ENCODE assay signal across 8 cellular contexts in the genomic region with DNA sequence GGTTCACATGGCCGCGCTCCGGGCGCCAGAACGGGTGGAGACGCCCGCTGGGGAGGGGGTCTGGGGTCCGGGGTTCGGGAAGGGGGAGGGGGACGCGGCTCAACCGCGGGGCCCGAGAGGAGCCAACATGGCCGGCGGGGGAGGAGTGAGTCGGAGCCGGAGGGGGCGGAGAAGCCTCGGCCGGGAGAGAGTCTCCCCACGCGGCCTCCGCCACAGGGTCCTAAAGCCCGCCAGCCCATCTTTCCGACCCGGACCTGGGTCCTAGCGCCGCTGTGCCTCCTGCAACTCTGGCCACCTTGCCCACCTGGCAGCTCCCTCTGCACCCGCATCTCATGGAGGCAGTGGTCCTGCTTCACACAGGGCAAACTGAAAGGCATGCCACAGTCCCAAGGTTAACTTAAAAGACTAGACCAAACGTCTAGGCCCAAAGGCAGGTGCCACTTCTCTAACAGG. TPM values are rescaled to one million over a fixed set of nuclear protein-coding genes. Genes with fewer than 3 reads are reported as not detected.
A peak's percentile ranks its signal among the peaks of the same experiment; 100 is the strongest.
DNase-seq lines count a peak whose midpoint lies in the region; ATAC-seq and TF ChIP-seq lines count a peak whose summit lies in the region.

BAZ2A (minus strand) TSS at position 147 of the 453 bp plus-strand sequence. CDS start 12,796 bp downstream, outside the sequence.

- peak within 1 kb of the TSS; percentile 88 for H3K9ac ChIP-seq in DND-41 (ENCODE audit: low read depth, low read length)
- H3K9ac ChIP-seq in fibroblast of lung (ENCODE audit: insufficient read depth, low read length), result peak within 1 kb of the TSS; percentile 67

- H3K27ac ChIP-seq in DND-41 (ENCODE audit: low read length) (peak within 1 kb of the TSS; percentile 91), GM23338 (ENCODE audit: low read depth) (peak within 1 kb of the TSS; percentile 90), fibroblast of lung (ENCODE audit: insufficient read depth, low read length) (peak within 1 kb of the TSS; percentile 92)

- H3K4me2 ChIP-seq in DND-41 (ENCODE audit: insufficient read depth, low read length), result peak within 1 kb of the TSS; percentile 95
- H3K4me2 ChIP-seq in GM23338, result peak within 1 kb of the TSS; percentile 88
- peak within 1 kb of the TSS; percentile 99 for H3K4me2 ChIP-seq in fibroblast of lung (ENCODE audit: extremely low read depth, insufficient read depth, low read length)

- peak; percentile 87 for ATAC-seq in DND-41 (ENCODE audit: insufficient read depth, low read depth)
- ATAC-seq in GM23338, result peak; percentile 53
- peak; percentile 66 for ATAC-seq in activated T-helper 17 cell treated with anti-CD3 and anti-CD28 coated beads, Interleukin-2, amount 50 U/mL, for 72 hours (replicated peaks)
- ATAC-seq in naive B cell (ENCODE audit: low read depth in 2 of 2), result peak; percentile 64 to 72
- ATAC-seq in stimulated activated effector memory CD8-positive, alpha-beta T cell treated with anti-CD3 and anti-CD28 coated beads, Interleukin-12 subunit alpha, Interleukin-12 subunit beta, amount 100 ng/mL, for 72 hours, result peak; percentile 85

- peaks cover 56% of the 10 kb centered on the region for H3K4me1 ChIP-seq in DND-41 (ENCODE audit: insufficient read depth, low read length)
- peaks cover 48% of the 10 kb centered on the region for H3K4me1 ChIP-seq in GM23338 (ENCODE audit: insufficient read depth)
- peaks cover 25% of the 10 kb centered on the region for H3K4me1 ChIP-seq in fibroblast of lung (ENCODE audit: control insufficient read depth, extremely low read depth, insufficient read depth, low read length)

- no peaks in the 10 kb centered on the region for H3K9me3 ChIP-seq in DND-41 (ENCODE audit: insufficient read depth, low read length, severe bottlenecking)
- no peaks in the 10 kb centered on the region for H3K9me3 ChIP-seq in fibroblast of lung (ENCODE audit: control insufficient read depth, insufficient read depth, low read depth, low read length)

- H3K79me2 ChIP-seq in DND-41 (ENCODE audit: insufficient read depth, low read length) (peaks cover 84% of the 10 kb centered on the region), GM23338 (replicated peaks; ENCODE audit: insufficient read depth) (peaks cover 55% of the 10 kb centered on the region), fibroblast of lung (ENCODE audit: control insufficient read depth, insufficient read depth, low read length) (peaks cover 88% of the 10 kb centered on the region)

- H3K4me3 ChIP-seq in DND-41 (ENCODE audit: low read depth in 1 of 2, low read length in 2 of 2), result peak within 1 kb of the TSS; percentile 96 to 100
- H3K4me3 ChIP-seq in GM23338, result peak within 1 kb of the TSS; percentile 97
- H3K4me3 ChIP-seq in LNCaP clone FGC (ENCODE audit: low read depth, low read length), result peak within 1 kb of the TSS; percentile 99
- H3K4me3 ChIP-seq in fibroblast of lung (replicated peaks in 1 of 4; ENCODE audit: control extremely low read depth in 1 of 4, insufficient read depth in 1 of 4, low read depth in 3 of 4, low read length in 4 of 4), result peak within 1 kb of the TSS; percentile 86 to 97 (median 94)

- no peaks in the 10 kb centered on the region; the same call in 2 of the 3 replicates for H3K9me3 Mint-ChIP-seq in GM23338
- no peaks in the 10 kb centered on the region for H3K9me3 Mint-ChIP-seq in activated T-helper 17 cell treated with anti-CD3 and anti-CD28 coated beads, Interleukin-2, amount 50 U/mL, for 72 hours
- no peaks in the 10 kb centered on the region for H3K9me3 Mint-ChIP-seq in naive B cell
- no peaks in the 10 kb centered on the region for H3K9me3 Mint-ChIP-seq in stimulated activated effector memory CD8-positive, alpha-beta T cell treated with anti-CD3 and anti-CD28 coated beads, Interleukin-12 subunit alpha, Interleukin-12 subunit beta, amount 100 ng/mL, for 72 hours

- H3K27ac Mint-ChIP-seq in GM23338, result peak within 1 kb of the TSS; percentile 74
- H3K27ac Mint-ChIP-seq in activated T-helper 17 cell treated with anti-CD3 and anti-CD28 coated beads, Interleukin-2, amount 50 U/mL, for 72 hours, result peak within 1 kb of the TSS; percentile 77
- H3K27ac Mint-ChIP-seq in naive B cell, result peak within 1 kb of the TSS; percentile 86 to 98 (median 96)
- H3K27ac Mint-ChIP-seq in stimulated activated effector memory CD8-positive, alpha-beta T cell treated with anti-CD3 and anti-CD28 coated beads, Interleukin-12 subunit alpha, Interleukin-12 subunit beta, amount 100 ng/mL, for 72 hours, result peak within 1 kb of the TSS; percentile 81

- no peak for TF ChIP-seq CTCF in DND-41 (IDR thresholded peaks at IDR 0.05; ENCODE audit: borderline replicate concordance, extremely low read depth, low read length, poor library complexity, severe bottlenecking)
- no peak for TF ChIP-seq CTCF in GM23338 (conservative IDR thresholded peaks at IDR 0.05; ENCODE audit: low read depth in 2 of 2)
- no peak for TF ChIP-seq CTCF in LNCaP clone FGC (IDR thresholded peaks at IDR 0.05; ENCODE audit: control insufficient read depth, extremely low read depth, insufficient read depth)
- no peak for TF ChIP-seq CTCF in fibroblast of lung (conservative IDR thresholded peaks at IDR 0.05 in 1 of 2, IDR thresholded peaks at IDR 0.05 in 1 of 2; ENCODE audit: low read depth in 1 of 2, low read length in 2 of 2)

- H2AFZ ChIP-seq in DND-41 (ENCODE audit: low read depth, low read length) (peak within 1 kb of the TSS; percentile 78), GM23338 (peak within 1 kb of the TSS; percentile 78; the same call in 1 of the 2 replicates), fibroblast of lung (ENCODE audit: low read length) (peak within 1 kb of the TSS; percentile 12)

- H3K36me3 ChIP-seq in DND-41 (ENCODE audit: insufficient read depth, low read length) (peaks cover 24% of the 10 kb centered on the region), GM23338 (ENCODE audit: insufficient read depth) (peaks cover 5% of the 10 kb centered on the region), fibroblast of lung (ENCODE audit: control insufficient read depth, insufficient read depth, low read length) (peaks cover 3% of the 10 kb centered on the region)

- peak; percentile 88 for DNase-seq in DND-41
- DNase-seq in GM23338 (ENCODE audit: low spot score), result peak; percentile 99
- DNase-seq in LNCaP clone FGC (ENCODE audit: low read depth), result no peak
- peak; percentile 72 to 77 for DNase-seq in fibroblast of lung (ENCODE audit: low read depth in 2 of 2)
- peak; percentile 82 for DNase-seq in naive B cell
- DNase-seq in stimulated activated effector memory CD8-positive, alpha-beta T cell treated with anti-CD3 and anti-CD28 coated beads, Interleukin-12 subunit alpha, Interleukin-12 subunit beta, amount 100 ng/mL, for 72 hours (ENCODE audit: low spot score in 2 of 2), result peak; percentile 74 to 91

- H3K27me3 Mint-ChIP-seq in GM23338 (ENCODE audit: insufficient read depth, low read depth, poor library complexity) (peaks cover 23% of the 10 kb centered on the region), naive B cell (no peaks in the 10 kb centered on the region)
- H3K27me3 Mint-ChIP-seq in activated T-helper 17 cell treated with anti-CD3 and anti-CD28 coated beads, Interleukin-2, amount 50 U/mL, for 72 hours, result no peaks in the 10 kb centered on the region

- no peaks in the 10 kb centered on the region for H3K27me3 ChIP-seq in DND-41 (ENCODE audit: insufficient read depth, low read length, poor library complexity)
- no peaks in the 10 kb centered on the region for H3K27me3 ChIP-seq in GM23338 (ENCODE audit: insufficient read depth)
- no peaks in the 10 kb centered on the region for H3K27me3 ChIP-seq in fibroblast of lung (ENCODE audit: control insufficient read depth, insufficient read depth, low read length)

- H3K4me1 Mint-ChIP-seq in GM23338, result peaks cover 52% of the 10 kb centered on the region
- H3K4me1 Mint-ChIP-seq in activated T-helper 17 cell treated with anti-CD3 and anti-CD28 coated beads, Interleukin-2, amount 50 U/mL, for 72 hours, result peaks cover 52% of the 10 kb centered on the region
- H3K4me1 Mint-ChIP-seq in naive B cell, result peaks cover 56 to 78% (median 70%) of the 10 kb centered on the region in 3 donors
- H3K4me1 Mint-ChIP-seq in stimulated activated effector memory CD8-positive, alpha-beta T cell treated with anti-CD3 and anti-CD28 coated beads, Interleukin-12 subunit alpha, Interleukin-12 subunit beta, amount 100 ng/mL, for 72 hours, result peaks cover 77% of the 10 kb centered on the region

- peak; percentile 43; the same call in 1 of the 2 replicates for TF ChIP-seq POLR2A in Raji (IDR thresholded peaks at IDR 0.05; ENCODE audit: insufficient read depth, low read depth, low read length)

- H4K20me1 ChIP-seq in DND-41 (ENCODE audit: insufficient read depth, low read length) (peaks cover 16% of the 10 kb centered on the region; the same call in 1 of the 2 replicates), GM23338 (replicated peaks; ENCODE audit: insufficient read depth) (peaks cover 26% of the 10 kb centered on the region), fibroblast of lung (ENCODE audit: control insufficient read depth, extremely low read depth, insufficient read depth, low read length) (no peaks in the 10 kb centered on the region)

- H3F3A ChIP-seq in GM23338 (replicated peaks; ENCODE audit: low read depth), result peaks cover 11% of the 10 kb centered on the region; the same call in 1 of the 2 replicates

- H3K9me2 ChIP-seq in GM23338 (ENCODE audit: insufficient read depth), result no peaks in the 10 kb centered on the region

- peak within 1 kb of the TSS; percentile 97 for H3K4me3 Mint-ChIP-seq in GM23338
- peak within 1 kb of the TSS; percentile 83 for H3K4me3 Mint-ChIP-seq in activated T-helper 17 cell treated with anti-CD3 and anti-CD28 coated beads, Interleukin-2, amount 50 U/mL, for 72 hours
- peak within 1 kb of the TSS; percentile 86 to 99 (median 94) for H3K4me3 Mint-ChIP-seq in naive B cell
- peak within 1 kb of the TSS; percentile 98 for H3K4me3 Mint-ChIP-seq in stimulated activated effector memory CD8-positive, alpha-beta T cell treated with anti-CD3 and anti-CD28 coated beads, Interleukin-12 subunit alpha, Interleukin-12 subunit beta, amount 100 ng/mL, for 72 hours

- H3K36me3 Mint-ChIP-seq in GM23338 (ENCODE audit: low read depth) (peaks cover 1% of the 10 kb centered on the region; the same call in 2 of the 3 replicates), naive B cell (peaks cover 0 to 4% of the 10 kb centered on the region in 2 donors)
- H3K36me3 Mint-ChIP-seq in activated T-helper 17 cell treated with anti-CD3 and anti-CD28 coated beads, Interleukin-2, amount 50 U/mL, for 72 hours (ENCODE audit: low read depth), result peaks cover 73% of the 10 kb centered on the region
- peaks cover 64% of the 10 kb centered on the region for H3K36me3 Mint-ChIP-seq in stimulated activated effector memory CD8-positive, alpha-beta T cell treated with anti-CD3 and anti-CD28 coated beads, Interleukin-12 subunit alpha, Interleukin-12 subunit beta, amount 100 ng/mL, for 72 hours

RNA-seq across cellular contexts. Expression of gene BAZ2A, which starts in this region (rescaled TPM):
- total RNA-seq in GM23338 (2014; rRNA removed; shearing (Covaris generic)), result 89.6 and 109 TPM in 2 replicates
- polyA plus RNA-seq in GM23338 (2016; fragmentation: Nextera tagmentation; extraction: Ambion mirVana) (111 and 130 TPM in 2 replicates), fibroblast of lung (39.9 and 42.5 TPM in 2 replicates), naive B cell (ENCODE audit: low read depth in 6 of 6) (10 to 100 TPM; 17.3 to 56.0 (median 33.5) TPM)
- 100 to 1,000 TPM in 1 of 2 donors, 10 to 100 TPM in 1; 97.8 to 166 TPM for total RNA-seq in activated T-helper 17 cell treated with anti-CD3 and anti-CD28 coated beads, Interleukin-2, amount 50 U/mL, for 72 hours
- total RNA-seq in fibroblast of lung, result 15.9 and 32.0 TPM in 2 replicates
- polyA plus RNA-seq in fibroblast of lung (2012), result 22.9 and 27.4 TPM in 2 replicates
- polyA minus RNA-seq in fibroblast of lung (ENCODE audit: low replicate concordance), result 168 and 206 TPM in 2 replicates

Comparison
In these comparisons a context has a peak if more than half of its experiments do, and no peak if none do; other contexts are left out.
1. H2AFZ ChIP-seq: peak in every context shown above with its lines; median percentile 78 in DND-41; 78 in GM23338; 12 in fibroblast of lung.